Comparison of ENCODE assay signal across 10 cellular contexts in the genomic region with DNA sequence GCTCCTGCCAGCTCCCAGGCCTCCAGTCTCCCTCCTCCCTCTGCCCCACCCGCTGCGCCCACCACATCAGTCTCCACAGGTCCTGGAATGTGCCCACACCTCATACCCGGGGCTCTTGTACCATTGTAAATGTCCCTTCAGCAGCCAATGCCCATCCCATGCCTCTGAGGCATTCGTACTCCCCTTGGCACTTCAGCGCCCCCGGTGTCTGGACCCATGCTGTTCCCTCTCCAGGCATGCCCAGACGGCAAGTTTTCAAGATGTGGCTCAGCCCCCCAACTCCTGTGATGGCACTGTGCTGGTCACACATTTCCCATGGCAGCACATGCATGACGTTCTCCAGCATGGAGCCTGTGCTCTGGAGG. TPM values are rescaled to one million over a fixed set of nuclear protein-coding genes. Genes with fewer than 3 reads are reported as not detected.
A peak's percentile ranks its signal among the peaks of the same experiment; 100 is the strongest.
DNase-seq lines count a peak whose midpoint lies in the region; ATAC-seq and TF ChIP-seq lines count a peak whose summit lies in the region.
"Had no signal": no experiment of that assay in that cellular context is flagged by ENCODE, and none has a peak within 500 bp of the region (broad histone marks: within the 10 kb centered on the region; RNA-seq: fewer than 3 reads in every experiment).

No MANE protein-coding gene starts in this region.

- peak overlapping the region; percentile 84 for H3K27ac ChIP-seq in WERI-Rb-1
- H3K27ac ChIP-seq: foreskin keratinocyte had no signal

- H3K27me3 ChIP-seq in WERI-Rb-1 (ENCODE audit: insufficient read depth, low read depth, severe bottlenecking) (no peaks in the 10 kb centered on the region), kidney epithelial cell (ENCODE audit: control insufficient read depth, insufficient read depth, low read length) (no peaks in the 10 kb centered on the region)

- H3K4me3 ChIP-seq in WERI-Rb-1 (ENCODE audit: low read depth, low read length) (no peak overlapping the region), kidney epithelial cell (ENCODE audit: low read depth, low read length) (no peak overlapping the region)
- H3K4me3 ChIP-seq: A549 had no signal

- peaks cover 14% of the 10 kb centered on the region for H3K4me1 Mint-ChIP-seq in stimulated activated memory B cell treated with anti-CD40 and anti-IgM and Interleukin-4, amounts not matched to agents 10 μg/mL and 1 μg/mL and 100 μg/mL, for 72 hours

- DNase-seq in NCI-H1092 treated with DMSO at 0.1 percent for 48 hours (lab: John Stamatoyannopoulos, UW), result peak; percentile 47
- no peak for DNase-seq in NCI-H1092 (lab: John Stamatoyannopoulos, UW)
- DNase-seq in WERI-Rb-1, result peak; percentile 42
- no peak for DNase-seq in kidney epithelial cell (ENCODE audit: low read depth)
- no peak for DNase-seq in OCI-M2 (lab: John Stamatoyannopoulos, UW; ENCODE audit: unreplicated experiment)
- DNase-seq: foreskin keratinocyte had no signal

- H3K36me3 ChIP-seq in WERI-Rb-1 (no peaks in the 10 kb centered on the region), kidney epithelial cell (ENCODE audit: control insufficient read depth, insufficient read depth, low read length) (no peaks in the 10 kb centered on the region)

- H3K36me3 Mint-ChIP-seq in stimulated activated memory B cell treated with anti-CD40 and anti-IgM and Interleukin-4, amounts not matched to agents 10 μg/mL and 1 μg/mL and 100 μg/mL, for 72 hours, result no peaks in the 10 kb centered on the region

- TF ChIP-seq CTCF in WERI-Rb-1 (IDR thresholded peaks at IDR 0.05; ENCODE audit: low read depth, low read length) (peak; percentile 20; the same call in 1 of the 2 replicates), kidney epithelial cell (IDR thresholded peaks at IDR 0.05; ENCODE audit: insufficient read depth, low read length, poor library complexity, severe bottlenecking) (peak; percentile 34)

- ATAC-seq in stimulated activated memory B cell treated with anti-CD40 and anti-IgM and Interleukin-4, amounts not matched to agents 10 μg/mL and 1 μg/mL and 100 μg/mL, for 72 hours, result no peak
- ATAC-seq in HG03521 (IDR thresholded peaks at IDR 0.05; ENCODE audit: unreplicated experiment), result no peak
- ATAC-seq in GM21528 (IDR thresholded peaks at IDR 0.05; ENCODE audit: low FRiP score, unreplicated experiment), result no peak
- ATAC-seq: foreskin keratinocyte had no signal

- no peaks in the 10 kb centered on the region for H3K9me3 ChIP-seq in WERI-Rb-1 (ENCODE audit: severe bottlenecking)
- H3K9me3 ChIP-seq: A549 had no signal

- H3K4me3 Mint-ChIP-seq in stimulated activated memory B cell treated with anti-CD40 and anti-IgM and Interleukin-4, amounts not matched to agents 10 μg/mL and 1 μg/mL and 100 μg/mL, for 72 hours, result no peak overlapping the region

- H3K9me3 Mint-ChIP-seq in stimulated activated memory B cell treated with anti-CD40 and anti-IgM and Interleukin-4, amounts not matched to agents 10 μg/mL and 1 μg/mL and 100 μg/mL, for 72 hours, result no peaks in the 10 kb centered on the region

- H3K27ac Mint-ChIP-seq in stimulated activated memory B cell treated with anti-CD40 and anti-IgM and Interleukin-4, amounts not matched to agents 10 μg/mL and 1 μg/mL and 100 μg/mL, for 72 hours, result peak overlapping the region; percentile 9

- peaks cover 27% of the 10 kb centered on the region for H3K27me3 Mint-ChIP-seq in stimulated activated memory B cell treated with anti-CD40 and anti-IgM and Interleukin-4, amounts not matched to agents 10 μg/mL and 1 μg/mL and 100 μg/mL, for 72 hours

RNA-seq across cellular contexts. Expression of a gene that starts 13.3 kb away (rescaled TPM):
- 103 and 114 TPM in 2 replicates for total RNA-seq in kidney epithelial cell

RNA-seq across cellular contexts. Expression of a gene that starts 50.2 kb away (rescaled TPM):
- total RNA-seq in kidney epithelial cell, result not detected in 2 replicates
- total RNA-seq: foreskin keratinocyte had no signal

Comparison
In these comparisons a context has a peak if more than half of its experiments do, and no peak if none do; other contexts are left out.
1. DNase-seq: peak in NCI-H1092 treated with DMSO at 0.1 percent for 48 hours (single experiment) and WERI-Rb-1 (single experiment); none in NCI-H1092 (single experiment), kidney epithelial cell (single experiment) and OCI-M2 (single experiment).